8 cellular contexts compared by ENCODE assay signal in genomic region chr1:54547601-54548388, GRCh38. TPM values are rescaled to one million over a fixed set of nuclear protein-coding genes. Genes with fewer than 3 reads are reported as not detected.
DNase-seq lines count a peak whose midpoint lies in the region; ATAC-seq and TF ChIP-seq lines count a peak whose summit lies in the region.

Gene ACOT11 (plus strand): TSS chr1:54548228. CDS start chr1:54548310, 82 bp downstream.

- H3K9me3 ChIP-seq in lung (ENCODE audit: control insufficient read depth in 2 of 2, insufficient read depth in 1 of 2, low read length in 1 of 2) (no peaks in the 10 kb centered on the region), tibial nerve (no peaks in the 10 kb centered on the region)

- ATAC-seq in effector memory CD8-positive, alpha-beta T cell (replicated peaks) = no peak
- ATAC-seq in lung (ENCODE audit: insufficient read depth, low FRiP score) (peak; percentile 78), GM21723 (IDR thresholded peaks at IDR 0.05; ENCODE audit: unreplicated experiment) (no peak), HG03457 (IDR thresholded peaks at IDR 0.05; ENCODE audit: unreplicated experiment) (no peak), GM19035 (IDR thresholded peaks at IDR 0.05; ENCODE audit: unreplicated experiment) (no peak)

- no peaks in the 10 kb centered on the region for H3K9me3 Mint-ChIP-seq in effector memory CD8-positive, alpha-beta T cell

- H3K36me3 Mint-ChIP-seq in effector memory CD8-positive, alpha-beta T cell (ENCODE audit: insufficient read depth) = peaks cover 3% of the 10 kb centered on the region

- peak; percentile 54 for DNase-seq in EH (ENCODE audit: low read depth)
- peak; percentile 89 to 96 for DNase-seq in NCI-H524 (lab: John Stamatoyannopoulos, UW)
- DNase-seq in effector memory CD8-positive, alpha-beta T cell = no peak
- DNase-seq in lung (ENCODE audit: low spot score) = peak; percentile 71
- DNase-seq in tibial nerve (ENCODE audit: low spot score in 2 of 2) = peak; percentile 42 to 64

- no peak within 1 kb of the TSS for H3K4me3 ChIP-seq in lung
- peak within 1 kb of the TSS; percentile 9 to 31 (median 17) for H3K4me3 ChIP-seq in tibial nerve

- H3K27ac Mint-ChIP-seq in effector memory CD8-positive, alpha-beta T cell = peak within 1 kb of the TSS; percentile 14 to 68

- no peaks in the 10 kb centered on the region for H3K27me3 Mint-ChIP-seq in effector memory CD8-positive, alpha-beta T cell

- H3K27ac ChIP-seq in lung (ENCODE audit: low read depth in 1 of 2, low read length in 1 of 2) (peak within 1 kb of the TSS; percentile 42 to 93), tibial nerve (peak within 1 kb of the TSS; percentile 18 to 68 (median 61))

- TF ChIP-seq CTCF in lung (IDR thresholded peaks at IDR 0.05; ENCODE audit: control extremely low read depth, extremely low read depth) = no peak
- peak; percentile 35 to 85 (median 65) for TF ChIP-seq CTCF in tibial nerve (IDR thresholded peaks at IDR 0.05)

- H3K4me1 Mint-ChIP-seq in effector memory CD8-positive, alpha-beta T cell (ENCODE audit: low read depth in 2 of 2) = peaks cover 4 to 5% of the 10 kb centered on the region in 2 donors

- H3K27me3 ChIP-seq in lung (ENCODE audit: control insufficient read depth, insufficient read depth) (no peaks in the 10 kb centered on the region), tibial nerve (no peaks in the 10 kb centered on the region)

- peak; percentile 15 to 31 for TF ChIP-seq EP300 in tibial nerve (IDR thresholded peaks at IDR 0.05)

- no peak for TF ChIP-seq POLR2A in tibial nerve (IDR thresholded peaks at IDR 0.05)

- no peak within 1 kb of the TSS for H3K4me3 Mint-ChIP-seq in effector memory CD8-positive, alpha-beta T cell

- H3K4me1 ChIP-seq in lung (ENCODE audit: control insufficient read depth in 2 of 2, insufficient read depth in 2 of 2, low read length in 2 of 2) = peaks cover 0 to 7% of the 10 kb centered on the region in 2 donors
- peaks cover 0 to 23% (median 8%) of the 10 kb centered on the region in 4 donors for H3K4me1 ChIP-seq in tibial nerve

- WGBS in lung, 2 donors = 21 to 26% methylated on average over 22 to 25 of the region's 25 CpGs
- WGBS in tibial nerve, 2 donors = 20 to 30% methylated on average over 15 to 25 of the region's 25 CpGs

- H3K36me3 ChIP-seq in lung (ENCODE audit: control insufficient read depth in 2 of 2, insufficient read depth in 2 of 2, low read length in 2 of 2) (no peaks in the 10 kb centered on the region), tibial nerve (no peaks in the 10 kb centered on the region)

RNA-seq across cellular contexts. Expression of gene ACOT11, which starts in this region (rescaled TPM):
- total RNA-seq in lung (10 to 100 TPM; 12.2 to 13.5 TPM), tibial nerve (10 to 100 TPM in 2 of 4 donors, 1 to 10 TPM in 2; 7.5 to 13.8 (median 10.2) TPM)
- polyA plus RNA-seq in lung = 1 to 10 TPM; 2.8 to 3.7 TPM

Comparison
In these comparisons a context has a peak if more than half of its experiments do, and no peak if none do; other contexts are left out.
1. DNase-seq: peak in EH (single experiment), NCI-H524 (2 of 2), lung (single experiment) and tibial nerve (2 of 2); none in effector memory CD8-positive, alpha-beta T cell (0 of 3).